Comparison of ENCODE assay signal across 21 cellular contexts in genomic region chr17:57678393-57678792, GRCh38.
DNase-seq lines count a peak whose midpoint lies in the region; ATAC-seq and FAIRE-seq lines count a peak whose summit lies in the region.
"Had no signal": no experiment of that assay in that cellular context is flagged by ENCODE, and none has a peak within 500 bp of the region (broad histone marks: within the 10 kb centered on the region; RNA-seq: fewer than 3 reads in every experiment).

No MANE protein-coding gene starts in this region.

- peak; percentile 9 for FAIRE-seq in HTR-8/SVneo (lab: Jason Lieb, UNC)
- FAIRE-seq: A549, D721Med, GM12892, H54, K562 had no signal

- H4K8ac ChIP-seq in neuronal stem cell (ENCODE audit: low read depth, low read length): no peak overlapping the region

- peak; percentile 7 for DNase-seq in activated CD8-positive, alpha-beta memory T cell treated with anti-CD3 and anti-CD28 coated beads, Interleukin-2, amount 50 U/mL, for 48 hours
- no peak for DNase-seq in activated CD8-positive, alpha-beta memory T cell treated with anti-CD3 and anti-CD28 coated beads, Interleukin-2, amount 50 U/mL, for 4 hours
- DNase-seq in D341Med (ENCODE audit: low spot score): peak; percentile 28
- DNase-seq in HTR-8/SVneo (ENCODE audit: insufficient read length, low spot score): no peak
- DNase-seq in neuronal stem cell (ENCODE audit: low spot score): no peak
- DNase-seq in HT-29 (ENCODE audit: low spot score): no peak
- no peak for DNase-seq in COLO668 (lab: John Stamatoyannopoulos, UW; ENCODE audit: unreplicated experiment)
- DNase-seq: CD4-positive, CD25-positive, alpha-beta regulatory T cell; DMS79 treated with DMSO at 0.1 percent for 48 hours; GDM1; NCI-H1436 treated with DMSO at 0.1 percent for 48 hours; NCI-H2081; NCI-H524 had no signal

- no peak overlapping the region for H3K27ac ChIP-seq in neuronal stem cell (replicated peaks; ENCODE audit: low read length)
- H3K27ac ChIP-seq: A549, SK-N-MC had no signal

- peaks cover 10 to 51% of the 10 kb centered on the region in 2 donors for H3K36me3 ChIP-seq in neuronal stem cell (replicated peaks in 1 of 2; ENCODE audit: control insufficient read depth in 2 of 2, insufficient read depth in 2 of 2, low read length in 2 of 2)

- H2AFZ ChIP-seq in neuronal stem cell (ENCODE audit: low read length): no peak overlapping the region

- H3K9ac ChIP-seq in neuronal stem cell (ENCODE audit: low read depth, low read length, poor library complexity): no peak overlapping the region

- no peak overlapping the region for H2BK12ac ChIP-seq in neuronal stem cell (ENCODE audit: low read length)

- H3K79me1 ChIP-seq in neuronal stem cell (ENCODE audit: low read depth, low read length): no peaks in the 10 kb centered on the region

- H3K18ac ChIP-seq in neuronal stem cell (ENCODE audit: low read length): peak overlapping the region; percentile 6

- H3K4ac ChIP-seq in neuronal stem cell (ENCODE audit: low read length): no peak overlapping the region

- no peak overlapping the region for H4K91ac ChIP-seq in neuronal stem cell (ENCODE audit: low read depth, low read length, poor library complexity)

- no peaks in the 10 kb centered on the region for H3K27me3 ChIP-seq in neuronal stem cell (ENCODE audit: control insufficient read depth in 3 of 3, insufficient read depth in 3 of 3, low read depth in 1 of 3, low read length in 3 of 3)

- no peak overlapping the region for H2BK15ac ChIP-seq in neuronal stem cell (ENCODE audit: low read length)

- no peak overlapping the region for H3K4me3 ChIP-seq in neuronal stem cell (ENCODE audit: low read length in 2 of 2)
- H3K4me3 ChIP-seq: A549, K562, SK-N-MC had no signal

- H3K4me1 ChIP-seq in neuronal stem cell (ENCODE audit: control insufficient read depth in 2 of 2, insufficient read depth in 1 of 2, low read depth in 1 of 2, low read length in 2 of 2): peaks cover 0 to 2% of the 10 kb centered on the region in 2 donors
- H3K4me1 ChIP-seq: A549 had no signal

- no peak overlapping the region for H2AK5ac ChIP-seq in neuronal stem cell (ENCODE audit: low read depth, low read length)

- no peak overlapping the region for H3K4me2 ChIP-seq in neuronal stem cell (ENCODE audit: insufficient read depth, low read length, poor library complexity, severe bottlenecking)
- H3K4me2 ChIP-seq: A549 had no signal

- H3K23ac ChIP-seq in neuronal stem cell (ENCODE audit: low read depth, low read length, poor library complexity): no peak overlapping the region

- H2BK5ac ChIP-seq in neuronal stem cell (ENCODE audit: low read length): no peak overlapping the region

- H3K14ac ChIP-seq in neuronal stem cell (ENCODE audit: low read length): no peak overlapping the region

- no peaks in the 10 kb centered on the region for H3K9me3 ChIP-seq in neuronal stem cell (replicated peaks in 1 of 2; ENCODE audit: control insufficient read depth in 2 of 2, insufficient read depth in 1 of 2, low read depth in 1 of 2, low read length in 2 of 2)
- H3K9me3 ChIP-seq: A549 had no signal

- ATAC-seq in HG03521 (IDR thresholded peaks at IDR 0.05; ENCODE audit: unreplicated experiment): no peak
- ATAC-seq: A549, K562, Right ventricle myocardium inferior had no signal

- H2BK120ac ChIP-seq in neuronal stem cell (ENCODE audit: low read depth, low read length): no peak overlapping the region

Comparison
In these comparisons a context has a peak if more than half of its experiments do, and no peak if none do; other contexts are left out.
1. DNase-seq: peak in activated CD8-positive, alpha-beta memory T cell treated with anti-CD3 and anti-CD28 coated beads, Interleukin-2, amount 50 U/mL, for 48 hours (single experiment) and D341Med (single experiment); none in activated CD8-positive, alpha-beta memory T cell treated with anti-CD3 and anti-CD28 coated beads, Interleukin-2, amount 50 U/mL, for 4 hours (single experiment), HTR-8/SVneo (single experiment), neuronal stem cell (single experiment), HT-29 (single experiment) and COLO668 (single experiment).